In genomic region chr13:113298001-113298945, GRCh38 we compare ENCODE assay signal across 8 cellular contexts. TPM values are rescaled to one million over a fixed set of nuclear protein-coding genes. Genes with fewer than 3 reads are reported as not detected.
DNase-seq lines count a peak whose midpoint lies in the region; ATAC-seq and TF ChIP-seq lines count a peak whose summit lies in the region.

No MANE protein-coding gene starts in this region.

- H3K9me2 ChIP-seq in neural cell (ENCODE audit: insufficient read depth, low read length), result no peaks in the 10 kb centered on the region

- H3K4me3 ChIP-seq in effector memory CD4-positive, alpha-beta T cell (ENCODE audit: insufficient read depth, low read depth, low read length, poor library complexity, severe bottlenecking), result peak overlapping the region; percentile 67
- H3K4me3 ChIP-seq in neural cell (ENCODE audit: low read length), result peak overlapping the region; percentile 97

- no peak for ATAC-seq in HG02623 (IDR thresholded peaks at IDR 0.05; ENCODE audit: unreplicated experiment)

- H3K27me3 ChIP-seq in effector memory CD4-positive, alpha-beta T cell (replicated peaks; ENCODE audit: control insufficient read depth, insufficient read depth, low read length, poor library complexity, severe bottlenecking), result no peaks in the 10 kb centered on the region
- H3K27me3 ChIP-seq in neural cell (ENCODE audit: insufficient read depth, low read depth, low read length), result no peaks in the 10 kb centered on the region

- DNase-seq in NCI-H510A treated with DMSO at 0.1 percent for 48 hours (lab: John Stamatoyannopoulos, UW) (peak; percentile 11), cerebellum (ENCODE audit: low spot score) (no peak), NCI-H748 treated with DMSO at 0.1 percent for 48 hours (lab: John Stamatoyannopoulos, UW) (no peak), NCI-H446 (lab: John Stamatoyannopoulos, UW) (no peak)
- DNase-seq in effector memory CD4-positive, alpha-beta T cell, result no peak

- no peaks in the 10 kb centered on the region for H3K9me3 ChIP-seq in ES-I3 (ENCODE audit: control insufficient read depth, insufficient read depth, low read length)
- H3K9me3 ChIP-seq in effector memory CD4-positive, alpha-beta T cell (ENCODE audit: control insufficient read depth, low read length), result no peaks in the 10 kb centered on the region
- H3K9me3 ChIP-seq in neural cell (ENCODE audit: low read length), result no peaks in the 10 kb centered on the region

- no peak for TF ChIP-seq EP300 in neural cell (conservative IDR thresholded peaks at IDR 0.05; ENCODE audit: poor library complexity, severe bottlenecking)

- no peaks in the 10 kb centered on the region for H4K20me1 ChIP-seq in neural cell (ENCODE audit: insufficient read depth)

- H3K79me2 ChIP-seq in neural cell (replicated peaks; ENCODE audit: insufficient read depth, low read length), result peaks cover 48% of the 10 kb centered on the region

- peak overlapping the region; percentile 87 for H3K27ac ChIP-seq in effector memory CD4-positive, alpha-beta T cell (ENCODE audit: insufficient read depth, low read length, poor library complexity, severe bottlenecking)
- peak overlapping the region; percentile 28 for H3K27ac ChIP-seq in neural cell (ENCODE audit: low read length)

- no peak for TF ChIP-seq RAD21 in neural cell (conservative IDR thresholded peaks at IDR 0.05)

- H3K4me2 ChIP-seq in neural cell (ENCODE audit: low read length), result peak overlapping the region; percentile 77

- H3K9ac ChIP-seq in ES-I3 (ENCODE audit: low read depth, low read length) (peak overlapping the region; percentile 70), neural cell (ENCODE audit: low read length) (peak overlapping the region; percentile 79)

- H3F3A ChIP-seq in neural cell (ENCODE audit: insufficient read depth, low read length, poor library complexity, severe bottlenecking), result no peaks in the 10 kb centered on the region

- H2AFZ ChIP-seq in neural cell (ENCODE audit: low read depth, low read length), result no peak overlapping the region

- TF ChIP-seq CTCF in neural cell (IDR thresholded peaks at IDR 0.05; ENCODE audit: poor library complexity, severe bottlenecking), result no peak

- no peaks in the 10 kb centered on the region; the same call in 1 of the 2 replicates for H3K4me1 ChIP-seq in ES-I3 (ENCODE audit: insufficient read depth, low read length)
- peaks cover 15% of the 10 kb centered on the region for H3K4me1 ChIP-seq in effector memory CD4-positive, alpha-beta T cell (ENCODE audit: control insufficient read depth, insufficient read depth, low read length, poor library complexity, severe bottlenecking)

- H3K36me3 ChIP-seq in ES-I3 (ENCODE audit: insufficient read depth, low read length) (peaks cover 3% of the 10 kb centered on the region; the same call in 1 of the 2 replicates), neural cell (ENCODE audit: insufficient read depth, low read length) (no peaks in the 10 kb centered on the region)
- peaks cover 3% of the 10 kb centered on the region for H3K36me3 ChIP-seq in effector memory CD4-positive, alpha-beta T cell (ENCODE audit: control insufficient read depth, insufficient read depth, low read length)

TF ChIP-seq in neural cell, 6 proteins besides CTCF, POLR2A, EP300 and RAD21:
- TF ChIP-seq POLR2AphosphoS5 (IDR thresholded peaks at IDR 0.05), result no peak
- no peak for TF ChIP-seq TAF1 (IDR thresholded peaks at IDR 0.05; ENCODE audit: low read depth)
- no peak for TF ChIP-seq REST (IDR thresholded peaks at IDR 0.05; ENCODE audit: borderline replicate concordance)
- TF ChIP-seq EZH2 (IDR thresholded peaks at IDR 0.05; ENCODE audit: borderline replicate concordance, insufficient read depth, low read length, poor library complexity, severe bottlenecking), result no peak
- TF ChIP-seq SMC3 (conservative IDR thresholded peaks at IDR 0.05; ENCODE audit: poor library complexity), result no peak
- TF ChIP-seq MXI1 (conservative IDR thresholded peaks at IDR 0.05; ENCODE audit: poor library complexity, severe bottlenecking), result no peak

RNA-seq across cellular contexts. Expression of gene LAMP1, which starts 1.2 kb away (rescaled TPM):
- polyA plus RNA-seq in neural cell, result 56.7 and 69.7 TPM in 2 replicates
- 61.9 and 72.3 TPM in 2 replicates for polyA minus RNA-seq in neural cell
- total RNA-seq in cerebellum, result 48.3 TPM
